25 cellular contexts compared by ENCODE assay signal in the genomic region with DNA sequence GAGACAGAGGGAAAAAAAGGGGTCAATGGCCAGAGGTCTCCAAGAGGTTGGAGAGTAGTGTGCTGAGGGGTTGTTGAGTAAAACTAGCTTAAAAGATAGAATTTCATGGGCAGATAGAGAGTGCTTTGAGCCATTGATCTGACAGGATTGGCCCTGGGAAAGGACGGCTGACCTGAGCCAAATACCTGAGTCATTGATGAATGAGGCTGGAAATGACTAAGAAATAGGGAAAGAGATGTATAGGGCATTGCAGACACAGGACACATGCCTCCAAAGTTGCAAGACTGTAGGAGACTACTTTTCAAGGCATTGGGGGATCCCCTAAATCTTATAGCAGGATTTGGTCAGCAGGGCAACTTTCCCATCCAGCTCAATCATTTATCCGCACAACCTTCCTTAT.
DNase-seq lines count a peak whose midpoint lies in the region; ATAC-seq, FAIRE-seq and TF ChIP-seq lines count a peak whose summit lies in the region.
"Had no signal": no experiment of that assay in that cellular context is flagged by ENCODE, and none has a peak within 500 bp of the region (broad histone marks: within the 10 kb centered on the region; RNA-seq: fewer than 3 reads in every experiment).

No MANE protein-coding gene starts in this region.

- H3K9me3 ChIP-seq in mammary epithelial cell (replicated peaks; ENCODE audit: insufficient read depth, low read length) (peaks cover 6% of the 10 kb centered on the region), breast epithelium (peaks cover 0 to 13% of the 10 kb centered on the region in 2 donors)
- H3K9me3 ChIP-seq: BLaER1 had no signal

- peaks cover 41% of the 10 kb centered on the region for H3K4me1 Mint-ChIP-seq in neural crest cell
- H3K4me1 Mint-ChIP-seq: B cell; CD4-positive, CD25-positive, alpha-beta regulatory T cell had no signal

- H3K27ac ChIP-seq in mammary epithelial cell (ENCODE audit: insufficient read depth, low read depth, low read length), result no peak overlapping the region
- H3K27ac ChIP-seq in breast epithelium, result no peak overlapping the region
- H3K27ac ChIP-seq in foreskin keratinocyte, result no peak overlapping the region
- H3K27ac ChIP-seq: 22Rv1, BLaER1, C4-2B, GM23248 had no signal

- no peak for FAIRE-seq in bronchial epithelial cell (lab: Jason Lieb, UNC)
- FAIRE-seq: A204.1, GM12878, GM19239, H1 had no signal

- no peak overlapping the region for H3K9ac ChIP-seq in mammary epithelial cell (ENCODE audit: insufficient read depth, low read length)
- H3K9ac ChIP-seq: BLaER1, GM23248 had no signal

- H3K27ac Mint-ChIP-seq in neural crest cell (ENCODE audit: unreplicated experiment), result peak overlapping the region; percentile 5
- H3K27ac Mint-ChIP-seq: B cell; CD4-positive, CD25-positive, alpha-beta regulatory T cell; CD8-positive, alpha-beta T cell had no signal

- intact Hi-C loops in mammary epithelial cell (cut with micrococcal nuclease), result no loop called here
- intact Hi-C loops in breast epithelium (cut with DNase I; ENCODE audit: low total_unique reads), result no loop called here

- H3K4me1 ChIP-seq in mammary epithelial cell (ENCODE audit: insufficient read depth, low read length) (no peaks in the 10 kb centered on the region), breast epithelium (no peaks in the 10 kb centered on the region), foreskin keratinocyte (no peaks in the 10 kb centered on the region)
- H3K4me1 ChIP-seq: BLaER1, Caco-2 had no signal

- dilution Hi-C loops in mammary epithelial cell (cut with HindIII; ENCODE audit: low sequenced_read_pairs), result loop anchor here (5.0 kb wide), 1 partner anchor 80 kb away; no protein-coding TSS in a partner anchor

- DNase-seq in mammary epithelial cell (peak; percentile 54), breast epithelium (ENCODE audit: low spot score in 2 of 2) (no peak), bronchial epithelial cell (ENCODE audit: low read depth) (peak; percentile 63), foreskin keratinocyte (no peak), neural crest cell (ENCODE audit: low read depth, low spot score) (no peak), iPS-NIHi7 (ENCODE audit: extremely low spot score) (no peak), NCI-H1436 (lab: John Stamatoyannopoulos, UW) (no peak), superior temporal gyrus (ENCODE audit: extremely low spot score) (no peak)
- DNase-seq: Caco-2; CD4-positive, CD25-positive, alpha-beta regulatory T cell; CD8-positive, alpha-beta T cell; DMS153; DND-41; GDM1; GM23248; H7; HCEC 1CT had no signal

- TF ChIP-seq CTCF in mammary epithelial cell (conservative IDR thresholded peaks at IDR 0.05 in 1 of 2, IDR thresholded peaks at IDR 0.05 in 1 of 2; ENCODE audit: extremely low read depth in 1 of 2, insufficient read depth in 1 of 2, low read depth in 1 of 2, low read length in 2 of 2), result no peak
- TF ChIP-seq CTCF in breast epithelium (IDR thresholded peaks at IDR 0.05), result no peak
- TF ChIP-seq CTCF in bronchial epithelial cell (IDR thresholded peaks at IDR 0.05; ENCODE audit: insufficient read depth, low read length, severe bottlenecking), result no peak
- no peak for TF ChIP-seq CTCF in foreskin keratinocyte (conservative IDR thresholded peaks at IDR 0.05)
- no peak for TF ChIP-seq CTCF in neural crest cell (conservative IDR thresholded peaks at IDR 0.05)

- peaks cover 15% of the 10 kb centered on the region for H3K36me3 Mint-ChIP-seq in neural crest cell (ENCODE audit: low read depth)
- H3K36me3 Mint-ChIP-seq: CD4-positive, CD25-positive, alpha-beta regulatory T cell; CD8-positive, alpha-beta T cell had no signal

- H3K27me3 Mint-ChIP-seq in neural crest cell (ENCODE audit: low read depth), result no peaks in the 10 kb centered on the region

- in situ Hi-C loops in mammary epithelial cell (cut with MboI; ENCODE audit: low sequenced_read_pairs in 2 of 2), result no loop called here

- no peak overlapping the region for H3K4me3 Mint-ChIP-seq in neural crest cell
- H3K4me3 Mint-ChIP-seq: B cell; CD4-positive, CD25-positive, alpha-beta regulatory T cell; CD8-positive, alpha-beta T cell had no signal

- H3K79me2 ChIP-seq in mammary epithelial cell (ENCODE audit: insufficient read depth, low read length), result no peaks in the 10 kb centered on the region

- 89% methylated on average over 1 of the region's 2 CpGs for WGBS in mammary epithelial cell (ENCODE audit: low coverage, missing lambda C conversion rate)

- H3K27me3 ChIP-seq in mammary epithelial cell (ENCODE audit: insufficient read depth, low read length), result no peaks in the 10 kb centered on the region
- peaks cover 0 to 6% of the 10 kb centered on the region in 2 donors for H3K27me3 ChIP-seq in breast epithelium
- no peaks in the 10 kb centered on the region for H3K27me3 ChIP-seq in bronchial epithelial cell (ENCODE audit: control insufficient read depth, insufficient read depth, low read length)
- no peaks in the 10 kb centered on the region for H3K27me3 ChIP-seq in foreskin keratinocyte
- H3K27me3 ChIP-seq: BLaER1 had no signal

- H4K20me1 ChIP-seq in mammary epithelial cell (ENCODE audit: insufficient read depth, low read length), result no peaks in the 10 kb centered on the region
- H4K20me1 ChIP-seq: BLaER1 had no signal

- no peaks in the 10 kb centered on the region for H3K36me3 ChIP-seq in mammary epithelial cell (ENCODE audit: insufficient read depth, low read length)
- no peaks in the 10 kb centered on the region for H3K36me3 ChIP-seq in breast epithelium
- no peaks in the 10 kb centered on the region for H3K36me3 ChIP-seq in bronchial epithelial cell (ENCODE audit: control insufficient read depth, insufficient read depth, low read length)
- H3K36me3 ChIP-seq: BLaER1 had no signal

- H3K4me3 ChIP-seq in mammary epithelial cell (replicated peaks in 1 of 3; ENCODE audit: insufficient read depth in 1 of 3, low read depth in 2 of 3, low read length in 3 of 3) (no peak overlapping the region), breast epithelium (no peak overlapping the region), bronchial epithelial cell (ENCODE audit: low read depth, low read length) (no peak overlapping the region)
- H3K4me3 ChIP-seq: BLaER1, GM12878, GM23248 had no signal

- no TSS peak for BruUV-seq in mammary epithelial cell (replicated peaks; lab: Mats Ljungman, UMichigan)

- no peak for TF ChIP-seq POLR2A in breast epithelium (IDR thresholded peaks at IDR 0.05)

- peaks cover 23% of the 10 kb centered on the region for H3K9me3 Mint-ChIP-seq in neural crest cell

- ATAC-seq in foreskin keratinocyte, result peak; percentile 77
- ATAC-seq: CD8-positive, alpha-beta T cell; GM12878 had no signal

- no peak overlapping the region for H2AFZ ChIP-seq in mammary epithelial cell (ENCODE audit: low read depth, low read length)
- H2AFZ ChIP-seq: GM23248 had no signal

- H3K4me2 ChIP-seq in mammary epithelial cell (ENCODE audit: insufficient read depth, low read depth, low read length), result no peak overlapping the region
- H3K4me2 ChIP-seq: BLaER1 had no signal

- CTCF ChIA-PET in mammary epithelial cell (lab: Charles Lee; ENCODE audit: low non-redundant PET), result no interaction called here

Comparison
In these comparisons a context has a peak if more than half of its experiments do, and no peak if none do; other contexts are left out.
1. DNase-seq: peak in mammary epithelial cell (single experiment) and bronchial epithelial cell (single experiment); none in breast epithelium (0 of 2), foreskin keratinocyte (0 of 2), neural crest cell (single experiment), iPS-NIHi7 (single experiment), NCI-H1436 (single experiment) and superior temporal gyrus (single experiment).